ENCODE assay signal across 2 cellular contexts in the genomic region with DNA sequence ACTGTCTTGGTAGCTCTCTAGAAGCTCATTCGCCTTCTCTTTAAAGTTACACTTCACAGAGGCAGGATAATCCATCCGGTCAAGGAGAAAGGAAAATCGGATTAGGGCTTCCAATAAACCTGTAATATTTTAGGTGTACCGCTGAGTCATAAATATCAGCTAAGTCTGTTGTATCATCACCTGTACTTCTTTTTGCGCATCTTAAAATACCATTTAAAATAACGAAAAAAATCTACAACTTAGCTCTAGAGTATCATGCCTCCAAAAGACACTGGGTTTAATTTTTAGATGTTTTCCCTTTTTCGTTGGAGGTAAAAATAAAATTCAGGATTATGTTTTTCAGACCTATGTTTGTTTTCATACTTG.
TF ChIP-seq lines count a peak whose summit lies in the region.

No MANE protein-coding gene starts in this region.

TF ChIP-seq in HCT116, 20 proteins besides CTCF, POLR2A, EP300 and RAD21 (continued from another document):
- TF ChIP-seq MAX (IDR thresholded peaks at IDR 0.05): no peak
- TF ChIP-seq SRF (IDR thresholded peaks at IDR 0.05; ENCODE audit: low read depth): no peak
- no peak for TF ChIP-seq ELF1 (IDR thresholded peaks at IDR 0.05; ENCODE audit: borderline replicate concordance, low read depth)
- TF ChIP-seq, protein P1, sequence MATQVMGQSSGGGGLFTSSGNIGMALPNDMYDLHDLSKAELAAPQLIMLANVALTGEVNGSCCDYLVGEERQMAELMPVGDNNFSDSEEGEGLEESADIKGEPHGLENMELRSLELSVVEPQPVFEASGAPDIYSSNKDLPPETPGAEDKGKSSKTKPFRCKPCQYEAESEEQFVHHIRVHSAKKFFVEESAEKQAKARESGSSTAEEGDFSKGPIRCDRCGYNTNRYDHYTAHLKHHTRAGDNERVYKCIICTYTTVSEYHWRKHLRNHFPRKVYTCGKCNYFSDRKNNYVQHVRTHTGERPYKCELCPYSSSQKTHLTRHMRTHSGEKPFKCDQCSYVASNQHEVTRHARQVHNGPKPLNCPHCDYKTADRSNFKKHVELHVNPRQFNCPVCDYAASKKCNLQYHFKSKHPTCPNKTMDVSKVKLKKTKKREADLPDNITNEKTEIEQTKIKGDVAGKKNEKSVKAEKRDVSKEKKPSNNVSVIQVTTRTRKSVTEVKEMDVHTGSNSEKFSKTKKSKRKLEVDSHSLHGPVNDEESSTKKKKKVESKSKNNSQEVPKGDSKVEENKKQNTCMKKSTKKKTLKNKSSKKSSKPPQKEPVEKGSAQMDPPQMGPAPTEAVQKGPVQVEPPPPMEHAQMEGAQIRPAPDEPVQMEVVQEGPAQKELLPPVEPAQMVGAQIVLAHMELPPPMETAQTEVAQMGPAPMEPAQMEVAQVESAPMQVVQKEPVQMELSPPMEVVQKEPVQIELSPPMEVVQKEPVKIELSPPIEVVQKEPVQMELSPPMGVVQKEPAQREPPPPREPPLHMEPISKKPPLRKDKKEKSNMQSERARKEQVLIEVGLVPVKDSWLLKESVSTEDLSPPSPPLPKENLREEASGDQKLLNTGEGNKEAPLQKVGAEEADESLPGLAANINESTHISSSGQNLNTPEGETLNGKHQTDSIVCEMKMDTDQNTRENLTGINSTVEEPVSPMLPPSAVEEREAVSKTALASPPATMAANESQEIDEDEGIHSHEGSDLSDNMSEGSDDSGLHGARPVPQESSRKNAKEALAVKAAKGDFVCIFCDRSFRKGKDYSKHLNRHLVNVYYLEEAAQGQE (IDR thresholded peaks at IDR 0.05; ENCODE audit: low read depth): no peak
- TF ChIP-seq SP1 (IDR thresholded peaks at IDR 0.05; ENCODE audit: low read depth): no peak
- no peak for TF ChIP-seq FOSL1 (IDR thresholded peaks at IDR 0.05; ENCODE audit: low read depth)

TF ChIP-seq in neural cell, 6 proteins besides CTCF, POLR2A, EP300 and RAD21 (continued from another document):
- TF ChIP-seq, protein P1 (IDR thresholded peaks at IDR 0.05; ENCODE audit: borderline replicate concordance): no peak
- TF ChIP-seq EZH2 (IDR thresholded peaks at IDR 0.05; ENCODE audit: borderline replicate concordance, insufficient read depth, low read length, poor library complexity, severe bottlenecking): no peak
- no peak for TF ChIP-seq TAF1 (IDR thresholded peaks at IDR 0.05; ENCODE audit: low read depth)
- TF ChIP-seq MXI1 (conservative IDR thresholded peaks at IDR 0.05; ENCODE audit: poor library complexity, severe bottlenecking): no peak
TF ChIP-seq in neural cell: peak in this region for 0.
